22 cellular contexts compared by ENCODE assay signal in the genomic region with DNA sequence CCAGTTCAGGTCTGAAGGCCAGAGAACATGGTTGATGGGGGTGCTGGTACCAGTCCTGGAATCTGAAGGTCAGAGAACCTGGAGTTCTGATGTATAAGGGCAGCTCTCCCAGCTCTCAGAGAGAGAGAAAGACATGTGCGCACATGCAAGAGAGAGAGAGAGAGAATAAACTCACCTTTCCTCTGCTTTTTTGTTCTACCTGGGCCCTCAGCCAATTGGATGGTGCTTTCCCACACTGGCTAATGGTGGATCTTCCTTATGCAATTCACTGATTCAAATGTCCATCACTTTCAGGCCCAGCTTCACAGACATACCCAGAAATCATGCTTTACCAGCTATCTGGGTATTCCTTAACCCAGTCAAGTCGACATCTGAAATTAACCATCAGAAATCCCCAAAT.
"Had no signal": no experiment of that assay in that cellular context is flagged by ENCODE, and none has a peak within 500 bp of the region (broad histone marks: within the 10 kb centered on the region; RNA-seq: fewer than 3 reads in every experiment).

No MANE protein-coding gene starts in this region.

- H3K27ac ChIP-seq: colonic mucosa, epithelial cell of prostate, gastrocnemius medialis, heart right ventricle, left lung, lower lobe of right lung had no signal

- DNase-seq: colonic mucosa; cortex of kidney; effector CD8-positive, alpha-beta T cell; effector memory CD8-positive, alpha-beta T cell; erythroblast; foreskin melanocyte; gastrocnemius medialis; glutamatergic neuron; head of caudate nucleus; heart right ventricle; hippocampal formation; left cardiac atrium; left lung; left ventricle myocardium superior; lower lobe of right lung; mucosa of descending colon; naive B cell; naive thymus-derived CD8-positive, alpha-beta T cell had no signal

- H3K4me1 Mint-ChIP-seq: memory B cell; mesothelial cell of epicardium; naive B cell; naive thymus-derived CD8-positive, alpha-beta T cell had no signal

- H3K27ac Mint-ChIP-seq: dendritic cell treated with granulocyte-macrophage colony-stimulating factor and Interleukin-4, amounts not matched to agents 40 ng/mL and 50 ng/mL, for 4 days; effector memory CD8-positive, alpha-beta T cell; memory B cell; mesothelial cell of epicardium; naive B cell; naive thymus-derived CD8-positive, alpha-beta T cell had no signal

- H3K4me1 ChIP-seq: colonic mucosa, gastrocnemius medialis, heart right ventricle, left lung, lower lobe of right lung had no signal

- H3K36me3 ChIP-seq: colonic mucosa, gastrocnemius medialis, heart right ventricle, left lung, lower lobe of right lung had no signal

- H3K4me3 ChIP-seq: colonic mucosa, gastrocnemius medialis, heart right ventricle, left lung, lower lobe of right lung, mucosa of descending colon had no signal

- H3K27me3 Mint-ChIP-seq: dendritic cell treated with granulocyte-macrophage colony-stimulating factor and Interleukin-4, amounts not matched to agents 40 ng/mL and 50 ng/mL, for 4 days; effector memory CD8-positive, alpha-beta T cell had no signal

- H3K27me3 ChIP-seq: colonic mucosa, gastrocnemius medialis, heart right ventricle, left lung had no signal

- H3K4me3 Mint-ChIP-seq: dendritic cell treated with granulocyte-macrophage colony-stimulating factor and Interleukin-4, amounts not matched to agents 40 ng/mL and 50 ng/mL, for 4 days; effector memory CD8-positive, alpha-beta T cell; memory B cell; mesothelial cell of epicardium; naive B cell; naive thymus-derived CD8-positive, alpha-beta T cell had no signal

- H3K9me3 ChIP-seq: colonic mucosa, gastrocnemius medialis, lower lobe of right lung, mucosa of descending colon had no signal

- H3K36me3 Mint-ChIP-seq: mesothelial cell of epicardium; naive thymus-derived CD8-positive, alpha-beta T cell had no signal
